ENCODE assay signal across 8 cellular contexts in genomic region chr19:49149652-49150105, GRCh38. TPM values are rescaled to one million over a fixed set of nuclear protein-coding genes. Genes with fewer than 3 reads are reported as not detected.
DNase-seq lines count a peak whose midpoint lies in the region; ATAC-seq and TF ChIP-seq lines count a peak whose summit lies in the region.

No MANE protein-coding gene starts in this region.

- peak; percentile 29 to 41 (median 34) for ATAC-seq in right lobe of liver
- no peak for ATAC-seq in HG02759 (IDR thresholded peaks at IDR 0.05; ENCODE audit: unreplicated experiment)
- ATAC-seq in GM18861 (IDR thresholded peaks at IDR 0.05; ENCODE audit: unreplicated experiment): no peak

- peak overlapping the region; percentile 68 to 73 (median 69) for H3K4me3 ChIP-seq in right lobe of liver

- intact Hi-C loops in right lobe of liver (cut with DNase I): no loop called here

- H3K9me3 ChIP-seq in right lobe of liver: no peaks in the 10 kb centered on the region

- DNase-seq in EH (ENCODE audit: low read depth) (peak; percentile 79), M059J (ENCODE audit: low read depth) (peak; percentile 72), SK-MEL-5 (ENCODE audit: low read depth, low spot score) (peak; percentile 82), ecto neural progenitor cell (ENCODE audit: low spot score) (peak; percentile 86), right lobe of liver (peak in 2 of 3 donors; percentile 46 to 74), stromal cell of bone marrow (ENCODE audit: low read depth) (peak; percentile 70)

- TF ChIP-seq CTCF in right lobe of liver (IDR thresholded peaks at IDR 0.05): no peak

- in situ Hi-C loops in SK-MEL-5 (cut with HindIII; ENCODE audit: low pct_unique_long_range_greater_than_20kb, low sequenced_read_pairs): no loop called here

- 2% methylated on average over 10 of the region's 23 CpGs for WGBS in right lobe of liver (ENCODE audit: insufficient coverage, low coverage, low lambda C conversion rate, missing lambda C conversion rate)

- no peak for TF ChIP-seq POLR2A in right lobe of liver (IDR thresholded peaks at IDR 0.05)

- no peaks in the 10 kb centered on the region for H3K36me3 ChIP-seq in right lobe of liver

- H3K27me3 ChIP-seq in right lobe of liver: no peaks in the 10 kb centered on the region

- peaks cover 0 to 14% (median 2%) of the 10 kb centered on the region in 4 donors for H3K4me1 ChIP-seq in right lobe of liver

- peak overlapping the region; percentile 86 to 93 (median 88) for H3K27ac ChIP-seq in right lobe of liver

RNA-seq across cellular contexts. Expression of gene HRC, which starts 5.5 kb away (rescaled TPM):
- not detected in 2 replicates for total RNA-seq in M059J (2014; rRNA removed; shearing (Covaris generic))
- not detected in 2 replicates for total RNA-seq in SK-MEL-5 (2014; rRNA removed; shearing (Covaris generic))
- not detected in 2 replicates for polyA plus RNA-seq in SK-MEL-5 (2015; cell fraction: cytosol; rRNA removed)
- 0.09 TPM in 1 of 2 replicates, not detected in the other for polyA plus RNA-seq in SK-MEL-5 (2015; cell fraction: nucleus; rRNA removed)
- total RNA-seq in right lobe of liver: under 1 TPM in 4 of 6 experiments, not detected in 2; 0.18 to 0.68 (median 0.19) TPM

RNA-seq across cellular contexts. Expression of gene TRPM4, which starts 7.9 kb away (rescaled TPM):
- 1.2 and 2.6 TPM in 2 replicates for total RNA-seq in M059J (2014; rRNA removed; shearing (Covaris generic))
- 3.4 and 3.5 TPM in 2 replicates for total RNA-seq in SK-MEL-5 (2014; rRNA removed; shearing (Covaris generic))
- 8.1 and 11.0 TPM in 2 replicates for polyA plus RNA-seq in SK-MEL-5 (2015; cell fraction: cytosol; rRNA removed)
- polyA plus RNA-seq in SK-MEL-5 (2015; cell fraction: nucleus; rRNA removed): 28.5 and 28.9 TPM in 2 replicates
- 10 to 100 TPM in 5 of 6 experiments, 1 to 10 TPM in 1; 9.2 to 31.1 (median 14.3) TPM for total RNA-seq in right lobe of liver

RNA-seq across cellular contexts. Expression of gene PPFIA3, which starts 30.3 kb away (rescaled TPM):
- 2.4 and 4.8 TPM in 2 replicates for total RNA-seq in M059J (2014; rRNA removed; shearing (Covaris generic))
- total RNA-seq in SK-MEL-5 (2014; rRNA removed; shearing (Covaris generic)): 8.8 and 9.9 TPM in 2 replicates
- polyA plus RNA-seq in SK-MEL-5 (2015; cell fraction: cytosol; rRNA removed): 18.3 and 18.5 TPM in 2 replicates
- 43.5 and 46.5 TPM in 2 replicates for polyA plus RNA-seq in SK-MEL-5 (2015; cell fraction: nucleus; rRNA removed)
- total RNA-seq in right lobe of liver: 1 to 10 TPM; 1.8 to 6.6 (median 3.1) TPM

RNA-seq across cellular contexts. Expression of gene C19orf73, which starts 30.7 kb away (rescaled TPM):
- 0.44 and 1.6 TPM in 2 replicates for total RNA-seq in M059J (2014; rRNA removed; shearing (Covaris generic))
- total RNA-seq in SK-MEL-5 (2014; rRNA removed; shearing (Covaris generic)): 1.1 and 1.8 TPM in 2 replicates
- 1.4 and 4.5 TPM in 2 replicates for polyA plus RNA-seq in SK-MEL-5 (2015; cell fraction: cytosol; rRNA removed)
- polyA plus RNA-seq in SK-MEL-5 (2015; cell fraction: nucleus; rRNA removed): 0.51 and 7.5 TPM in 2 replicates
- 1 to 10 TPM in 5 of 6 experiments, under 1 TPM in 1; 0.73 to 8.1 (median 1.5) TPM for total RNA-seq in right lobe of liver

RNA-seq across cellular contexts. Expression of gene LIN7B, which starts 35.5 kb away (rescaled TPM):
- 9.7 and 17.1 TPM in 2 replicates for total RNA-seq in M059J (2014; rRNA removed; shearing (Covaris generic))
- total RNA-seq in SK-MEL-5 (2014; rRNA removed; shearing (Covaris generic)): 5.6 and 6.4 TPM in 2 replicates
- polyA plus RNA-seq in SK-MEL-5 (2015; cell fraction: cytosol; rRNA removed): 8.4 and 14.1 TPM in 2 replicates
- polyA plus RNA-seq in SK-MEL-5 (2015; cell fraction: nucleus; rRNA removed): 12.4 and 15.9 TPM in 2 replicates
- 1 to 10 TPM; 1.5 to 4.3 (median 2.4) TPM for total RNA-seq in right lobe of liver

Comparison
In these comparisons a context has a peak if more than half of its experiments do, and no peak if none do; other contexts are left out.
1. ATAC-seq: peak in right lobe of liver (4 of 4); none in HG02759 (single experiment) and GM18861 (single experiment).
2. Peak in every context shown above with its lines, with median percentiles within 50 percentile points of each other: DNase-seq.